Comparison of ENCODE assay signal across 22 cellular contexts in the genomic region with DNA sequence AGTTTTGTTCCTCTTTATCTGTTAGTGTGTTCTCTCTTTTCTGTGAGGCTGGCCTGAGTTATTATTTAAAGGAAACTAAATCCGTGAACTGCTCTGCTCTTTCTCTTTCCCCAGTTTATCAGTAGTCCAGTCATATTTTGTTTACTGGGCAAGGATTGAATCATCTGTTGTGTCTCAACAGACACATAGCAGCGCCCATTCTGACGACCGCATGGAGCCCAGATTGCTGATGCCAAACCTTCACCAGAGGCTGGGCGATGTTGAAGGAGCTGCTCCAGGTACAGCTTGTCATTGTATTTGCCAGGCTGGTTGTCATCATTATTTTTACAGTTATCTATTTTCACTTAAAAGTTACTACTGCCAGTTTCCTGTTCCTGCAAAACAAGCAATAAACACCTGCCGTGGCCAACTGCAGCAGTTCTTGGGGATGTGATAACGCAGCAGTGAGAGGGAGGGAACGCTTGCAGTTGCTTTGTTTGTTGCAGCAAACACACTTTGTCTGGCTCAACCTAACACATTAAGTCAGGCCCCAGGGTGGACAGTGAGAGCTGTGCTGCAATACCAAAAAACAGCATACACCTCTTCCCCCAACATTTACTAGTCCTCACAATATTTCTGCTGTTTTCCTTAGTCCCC. TPM values are rescaled to one million over a fixed set of nuclear protein-coding genes. Genes with fewer than 3 reads are reported as not detected.
DNase-seq lines count a peak whose midpoint lies in the region; ATAC-seq, FAIRE-seq and TF ChIP-seq lines count a peak whose summit lies in the region.
"Had no signal": no experiment of that assay in that cellular context is flagged by ENCODE, and none has a peak within 500 bp of the region (broad histone marks: within the 10 kb centered on the region; RNA-seq: fewer than 3 reads in every experiment).

No MANE protein-coding gene starts in this region.

- no peak overlapping the region for H2BK15ac ChIP-seq in H1 (ENCODE audit: low read length)

- H3K9me3 ChIP-seq in Loucy (ENCODE audit: insufficient read depth, low read depth, low read length) (no peaks in the 10 kb centered on the region), H1 (ENCODE audit: insufficient read depth in 2 of 2, low read depth in 1 of 2, low read length in 1 of 2) (no peaks in the 10 kb centered on the region)
- H3K9me3 ChIP-seq: SJCRH30, thyroid gland had no signal

- no peak for TF ChIP-seq RAD21 in H1 (IDR thresholded peaks at IDR 0.05 in 1 of 2, conservative IDR thresholded peaks at IDR 0.05 in 1 of 2; ENCODE audit: low read depth in 2 of 2, low read length in 2 of 2)

- H3K56ac ChIP-seq in H1 (replicated peaks; ENCODE audit: insufficient read length, low read depth, low read length) = no peak overlapping the region

- H3K4me2 ChIP-seq in Loucy (ENCODE audit: low read depth, low read length, poor library complexity, severe bottlenecking) (no peak overlapping the region), H1 (ENCODE audit: insufficient read depth in 1 of 2, low read depth in 2 of 2, low read length in 2 of 2) (no peak overlapping the region)

- TF ChIP-seq POLR2A in H1 (IDR thresholded peaks at IDR 0.05; ENCODE audit: control extremely low read depth in 1 of 2, low read depth in 2 of 2, low read length in 2 of 2) = no peak

- H3K79me2 ChIP-seq in Loucy (ENCODE audit: insufficient read depth, low read length) = no peaks in the 10 kb centered on the region
- no peaks in the 10 kb centered on the region for H3K79me2 ChIP-seq in H1 (ENCODE audit: control insufficient read depth in 1 of 2, insufficient read depth in 2 of 2, low read length in 2 of 2)

- no peaks in the 10 kb centered on the region for H3K4me1 ChIP-seq in Loucy (ENCODE audit: insufficient read depth, low read length, poor library complexity, severe bottlenecking)
- no peaks in the 10 kb centered on the region for H3K4me1 ChIP-seq in H1 (replicated peaks in 1 of 4; ENCODE audit: control insufficient read depth in 3 of 4, insufficient read depth in 4 of 4, low read length in 3 of 4)
- H3K4me1 ChIP-seq: SJCRH30, thyroid gland had no signal

- ATAC-seq in memory B cell (ENCODE audit: low read depth) = no peak
- ATAC-seq in stimulated activated effector memory CD8-positive, alpha-beta T cell treated with anti-CD3 and anti-CD28 coated beads, Interleukin-12 subunit alpha, Interleukin-12 subunit beta, amount 100 ng/mL, for 72 hours = no peak
- ATAC-seq: activated naive CD4-positive, alpha-beta T cell treated with anti-CD3 and anti-CD28 coated beads, Interleukin-2, amount 50 U/mL, for 72 hours; esophagus mucosa; stimulated activated naive B cell treated with anti-CD40 and anti-IgM and Interleukin-4, amounts not matched to agents 10 μg/mL and 1 μg/mL and 100 μg/mL, for 72 hours had no signal

- H2BK12ac ChIP-seq in H1 (ENCODE audit: low read depth, low read length) = no peak overlapping the region

- H3K36me3 ChIP-seq in Loucy (ENCODE audit: insufficient read depth, low read length) (no peaks in the 10 kb centered on the region), H1 (ENCODE audit: control insufficient read depth in 2 of 4, insufficient read depth in 4 of 4, low read length in 3 of 4) (no peaks in the 10 kb centered on the region)
- H3K36me3 ChIP-seq: SJCRH30, thyroid gland had no signal

- no peak overlapping the region for H3K18ac ChIP-seq in H1 (ENCODE audit: extremely low read depth, low read length)

- no peak for TF ChIP-seq EP300 in H1 (IDR thresholded peaks at IDR 0.05; ENCODE audit: borderline replicate concordance in 1 of 2, low read depth in 2 of 2, low read length in 2 of 2)

- FAIRE-seq in H1 (lab: Jason Lieb, UNC) = no peak
- FAIRE-seq: keratinocyte had no signal

- no peaks in the 10 kb centered on the region for H3K9me2 ChIP-seq in Loucy (replicated peaks; ENCODE audit: low read depth, low read length)

- no peaks in the 10 kb centered on the region for H3K27me3 Mint-ChIP-seq in memory B cell
- H3K27me3 Mint-ChIP-seq: brain; stimulated activated naive B cell treated with anti-CD40 and anti-IgM and Interleukin-4, amounts not matched to agents 10 μg/mL and 1 μg/mL and 100 μg/mL, for 72 hours had no signal

- WGBS in H1 (ENCODE audit: extremely low coverage in 1 of 2, insufficient coverage in 1 of 2, insufficient read length in 1 of 2, insufficient replicate concordance in 2 of 2, low coverage in 1 of 2, low lambda C conversion rate in 2 of 2, missing lambda C conversion rate in 1 of 2), 2 experiments = 85% methylated on average over 8 of the region's 8 CpGs; no CpG with 5 or more reads in 1 of the 2 experiments

- H3K23ac ChIP-seq in H1 (ENCODE audit: insufficient read length) = no peak overlapping the region

- peak; percentile 40 for DNase-seq in Ammon's horn (ENCODE audit: low spot score)
- no peak for DNase-seq in H1 (ENCODE audit: low read depth in 1 of 2, low spot score in 2 of 2)
- no peak for DNase-seq in memory B cell (ENCODE audit: low spot score in 2 of 2)
- DNase-seq in islet precursor cell = no peak
- DNase-seq in stimulated activated effector memory CD8-positive, alpha-beta T cell treated with anti-CD3 and anti-CD28 coated beads, Interleukin-12 subunit alpha, Interleukin-12 subunit beta, amount 100 ng/mL, for 72 hours (ENCODE audit: low spot score in 2 of 2) = no peak
- no peak for DNase-seq in dedifferentiated amniotic fluid mesenchymal stem cell (ENCODE audit: extremely low spot score)
- no peak for DNase-seq in NCI-H1105 (lab: John Stamatoyannopoulos, UW)
- DNase-seq: activated T-cell treated with anti-CD3 and anti-CD28 coated beads, Interleukin-2, amount 50 U/mL, for 48 hours; DMS53; dorsolateral prefrontal cortex; HCEC 1CT; SJCRH30; stimulated activated naive B cell treated with anti-CD40 and anti-IgM and Interleukin-4, amounts not matched to agents 10 μg/mL and 1 μg/mL and 100 μg/mL, for 72 hours; T-helper 2 cell; thyroid gland had no signal

- no peak overlapping the region for H3K14ac ChIP-seq in H1 (ENCODE audit: insufficient read length)

- POLR2A ChIA-PET in H1 (lab: Charles Lee; ENCODE audit: partially characterized antibody) = no interaction called here

- H3K79me1 ChIP-seq in H1 (ENCODE audit: low read depth, low read length) = no peaks in the 10 kb centered on the region

- no peaks in the 10 kb centered on the region for H3K4me1 Mint-ChIP-seq in memory B cell
- H3K4me1 Mint-ChIP-seq in stimulated activated effector memory CD8-positive, alpha-beta T cell treated with anti-CD3 and anti-CD28 coated beads, Interleukin-12 subunit alpha, Interleukin-12 subunit beta, amount 100 ng/mL, for 72 hours = no peaks in the 10 kb centered on the region
- H3K4me1 Mint-ChIP-seq: brain; stimulated activated naive B cell treated with anti-CD40 and anti-IgM and Interleukin-4, amounts not matched to agents 10 μg/mL and 1 μg/mL and 100 μg/mL, for 72 hours had no signal

- no peaks in the 10 kb centered on the region for H3K9me3 Mint-ChIP-seq in memory B cell
- H3K9me3 Mint-ChIP-seq in stimulated activated effector memory CD8-positive, alpha-beta T cell treated with anti-CD3 and anti-CD28 coated beads, Interleukin-12 subunit alpha, Interleukin-12 subunit beta, amount 100 ng/mL, for 72 hours = no peaks in the 10 kb centered on the region
- H3K9me3 Mint-ChIP-seq: activated naive CD4-positive, alpha-beta T cell treated with anti-CD3 and anti-CD28 coated beads, Interleukin-2, amount 50 U/mL, for 72 hours; brain; stimulated activated naive B cell treated with anti-CD40 and anti-IgM and Interleukin-4, amounts not matched to agents 10 μg/mL and 1 μg/mL and 100 μg/mL, for 72 hours had no signal

- CTCF ChIA-PET in H1 (lab: Charles Lee; ENCODE audit: partially characterized antibody) = interaction anchor here (1.2 kb wide), 2 partner anchors 12 to 20 kb away, joined by 4 to 6 read pairs; no protein-coding TSS in a partner anchor

- no peak overlapping the region for H3K4ac ChIP-seq in H1 (replicated peaks; ENCODE audit: insufficient read length, low read depth, low read length)

- no peak overlapping the region for H2AK5ac ChIP-seq in H1 (ENCODE audit: low read depth, low read length)

- H3K9ac ChIP-seq in Loucy (ENCODE audit: low read depth, low read length, poor library complexity, severe bottlenecking) (no peak overlapping the region), H1 (replicated peaks in 1 of 4; ENCODE audit: extremely low read depth in 1 of 4, low read depth in 3 of 4, low read length in 3 of 4) (no peak overlapping the region)

- no peak overlapping the region for H4K8ac ChIP-seq in H1 (ENCODE audit: extremely low read depth, insufficient read depth, low read length)

- no peak overlapping the region for H2BK5ac ChIP-seq in H1 (ENCODE audit: low read depth, low read length)

- TF ChIP-seq CTCF in Loucy (conservative IDR thresholded peaks at IDR 0.05; ENCODE audit: low read length) (no peak), H1 (IDR thresholded peaks at IDR 0.05; ENCODE audit: control extremely low read depth in 1 of 3, insufficient read depth in 1 of 3, low read depth in 1 of 3, low read length in 3 of 3) (no peak)

- H3K27ac Mint-ChIP-seq in memory B cell = peak overlapping the region; percentile 14
- H3K27ac Mint-ChIP-seq in stimulated activated effector memory CD8-positive, alpha-beta T cell treated with anti-CD3 and anti-CD28 coated beads, Interleukin-12 subunit alpha, Interleukin-12 subunit beta, amount 100 ng/mL, for 72 hours = no peak overlapping the region
- H3K27ac Mint-ChIP-seq: activated naive CD4-positive, alpha-beta T cell treated with anti-CD3 and anti-CD28 coated beads, Interleukin-2, amount 50 U/mL, for 72 hours; brain; stimulated activated naive B cell treated with anti-CD40 and anti-IgM and Interleukin-4, amounts not matched to agents 10 μg/mL and 1 μg/mL and 100 μg/mL, for 72 hours had no signal

- no peaks in the 10 kb centered on the region for H3K27me3 ChIP-seq in Loucy (ENCODE audit: insufficient read depth, low read length, poor library complexity, severe bottlenecking)
- H3K27me3 ChIP-seq in H1 (replicated peaks in 1 of 4; ENCODE audit: control insufficient read depth in 3 of 4, extremely low read depth in 1 of 4, insufficient read depth in 3 of 4, low read length in 3 of 4) = no peaks in the 10 kb centered on the region
- H3K27me3 ChIP-seq: SJCRH30, thyroid gland had no signal

- H2BK20ac ChIP-seq in H1 (ENCODE audit: low read length) = no peak overlapping the region

- H3K4me3 ChIP-seq in Loucy (ENCODE audit: low read length, poor library complexity, severe bottlenecking) = no peak overlapping the region
- no peak overlapping the region for H3K4me3 ChIP-seq in H1 (ENCODE audit: extremely low read depth in 1 of 4, insufficient read depth in 2 of 4, low read depth in 3 of 4, low read length in 4 of 4)
- H3K4me3 ChIP-seq: SJCRH30, thyroid gland had no signal

- no peak overlapping the region for H3K4me3 Mint-ChIP-seq in memory B cell
- H3K4me3 Mint-ChIP-seq in stimulated activated effector memory CD8-positive, alpha-beta T cell treated with anti-CD3 and anti-CD28 coated beads, Interleukin-12 subunit alpha, Interleukin-12 subunit beta, amount 100 ng/mL, for 72 hours = no peak overlapping the region
- H3K4me3 Mint-ChIP-seq: brain; stimulated activated naive B cell treated with anti-CD40 and anti-IgM and Interleukin-4, amounts not matched to agents 10 μg/mL and 1 μg/mL and 100 μg/mL, for 72 hours had no signal

- H4K20me1 ChIP-seq in Loucy (ENCODE audit: insufficient read depth, low read length, poor library complexity, severe bottlenecking) (no peaks in the 10 kb centered on the region), H1 (replicated peaks in 1 of 2; ENCODE audit: control insufficient read depth in 1 of 2, insufficient read depth in 2 of 2, low read length in 2 of 2) (no peaks in the 10 kb centered on the region)

- no peaks in the 10 kb centered on the region for H3F3A ChIP-seq in Loucy (ENCODE audit: low read depth)

- peaks cover 3% of the 10 kb centered on the region for H3K36me3 Mint-ChIP-seq in memory B cell
- H3K36me3 Mint-ChIP-seq in stimulated activated effector memory CD8-positive, alpha-beta T cell treated with anti-CD3 and anti-CD28 coated beads, Interleukin-12 subunit alpha, Interleukin-12 subunit beta, amount 100 ng/mL, for 72 hours = no peaks in the 10 kb centered on the region
- H3K36me3 Mint-ChIP-seq: activated naive CD4-positive, alpha-beta T cell treated with anti-CD3 and anti-CD28 coated beads, Interleukin-2, amount 50 U/mL, for 72 hours; brain; stimulated activated naive B cell treated with anti-CD40 and anti-IgM and Interleukin-4, amounts not matched to agents 10 μg/mL and 1 μg/mL and 100 μg/mL, for 72 hours had no signal

- H2AFZ ChIP-seq in Loucy (ENCODE audit: low read length) (peak overlapping the region; percentile 24; the same call in 1 of the 2 replicates), H1 (ENCODE audit: low read length) (peak overlapping the region; percentile 83)

- H4K91ac ChIP-seq in H1 (replicated peaks; ENCODE audit: insufficient read length, low read length) = no peak overlapping the region

- H3K27ac ChIP-seq in H1 (ENCODE audit: low read depth, low read length) = no peak overlapping the region
- H3K27ac ChIP-seq: SJCRH30, thyroid gland had no signal

- no peak overlapping the region for H2BK120ac ChIP-seq in H1 (replicated peaks; ENCODE audit: low read depth, low read length)

- no peaks in the 10 kb centered on the region for H3K23me2 ChIP-seq in H1 (ENCODE audit: low read depth, low read length)

- H4K5ac ChIP-seq in H1 (ENCODE audit: insufficient read length, low read depth, low read length) = no peak overlapping the region

RNA-seq across cellular contexts. Expression of a gene that starts 10.1 kb away (rescaled TPM):
- total RNA-seq in H1 (2021; fragmentation: NEBNext Ultra II Directional; extraction: Animal tissue kit (Norgen Biotek cat#: 25700)) = not detected in 2 replicates
- 0.03 TPM in 2 replicates for polyA plus RNA-seq in H1 (2011; rRNA removed)
- not detected for polyA plus RNA-seq in H1 (2011; cell fraction: cytosol; rRNA removed)
- 0.58 TPM for polyA plus RNA-seq in H1 (2011; cell fraction: nucleus; rRNA removed)
- not detected in 4 replicates for polyA plus RNA-seq in H1 (2012, experiment 1 of 2)
- not detected for polyA plus RNA-seq in H1 (2012, experiment 2 of 2)
- not detected for polyA plus RNA-seq in H1 (2013, experiment 1 of 2)
- polyA plus RNA-seq in H1 (2013, experiment 2 of 2) = not detected
- polyA minus RNA-seq in H1 (2011; rRNA and poly(A)+ RNA removed) = 0.19 TPM in 1 of 2 replicates, not detected in the other
- polyA minus RNA-seq in H1 (2011; cell fraction: cytosol; rRNA and poly(A)+ RNA removed) = not detected
- not detected for polyA minus RNA-seq in H1 (2011; cell fraction: nucleus; rRNA and poly(A)+ RNA removed)
- total RNA-seq: A673, esophagus mucosa, NCI-H460, SJCRH30 had no signal
- polyA plus RNA-seq: keratinocyte had no signal

RNA-seq across cellular contexts. Expression of a gene that starts 48.9 kb away (rescaled TPM):
- total RNA-seq in H1 (2021; fragmentation: NEBNext Ultra II Directional; extraction: Animal tissue kit (Norgen Biotek cat#: 25700)) = 63.4 and 73.6 TPM in 2 replicates
- 29.5 and 40.2 TPM in 2 replicates for polyA plus RNA-seq in H1 (2011; rRNA removed)
- polyA plus RNA-seq in H1 (2011; cell fraction: cytosol; rRNA removed) = 69.0 TPM
- 14.9 TPM for polyA plus RNA-seq in H1 (2011; cell fraction: nucleus; rRNA removed)
- 78.8 to 206 TPM (median 86.8 TPM) in 4 replicates for polyA plus RNA-seq in H1 (2012, experiment 1 of 2)
- polyA plus RNA-seq in H1 (2012, experiment 2 of 2) = 25.7 TPM
- polyA plus RNA-seq in H1 (2013, experiment 1 of 2) = 53.9 TPM
- 58.0 TPM for polyA plus RNA-seq in H1 (2013, experiment 2 of 2)
- 17.8 and 22.4 TPM in 2 replicates for polyA minus RNA-seq in H1 (2011; rRNA and poly(A)+ RNA removed)
- polyA minus RNA-seq in H1 (2011; cell fraction: cytosol; rRNA and poly(A)+ RNA removed) = 13.9 TPM
- 76.5 TPM for polyA minus RNA-seq in H1 (2011; cell fraction: nucleus; rRNA and poly(A)+ RNA removed)
